1 cellular context compared by ENCODE assay signal in genomic region chr19:10339380-10339960, GRCh38.
TF ChIP-seq lines count a peak whose summit lies in the region.

Gene ICAM3 (minus strand): TSS chr19:10339624. CDS start chr19:10339614, 10 bp downstream.

TF ChIP-seq in GM23338, 12 proteins besides CTCF, POLR2A, EP300 and RAD21 (continued from another document):
- no peak for TF ChIP-seq REST (IDR thresholded peaks at IDR 0.05; ENCODE audit: unreplicated experiment)
- TF ChIP-seq JUNB (IDR thresholded peaks at IDR 0.05; ENCODE audit: unreplicated experiment): no peak
